ENCODE assay signal across 25 cellular contexts in genomic region chr3:31117854-31118253, GRCh38.
DNase-seq lines count a peak whose midpoint lies in the region; ATAC-seq, FAIRE-seq and TF ChIP-seq lines count a peak whose summit lies in the region.
"Had no signal": no experiment of that assay in that cellular context is flagged by ENCODE, and none has a peak within 500 bp of the region (broad histone marks: within the 10 kb centered on the region; RNA-seq: fewer than 3 reads in every experiment).

No MANE protein-coding gene starts in this region.

- H4K20me1 ChIP-seq in mammary epithelial cell (ENCODE audit: insufficient read depth, low read length) (no peaks in the 10 kb centered on the region), keratinocyte (ENCODE audit: control insufficient read depth, extremely low read depth, insufficient read depth, low read length) (no peaks in the 10 kb centered on the region)
- H4K20me1 ChIP-seq: BLaER1 had no signal

- CTCF ChIA-PET in mammary epithelial cell (lab: Charles Lee; ENCODE audit: low non-redundant PET), result no interaction called here

- H3K9me3 ChIP-seq in mammary epithelial cell (replicated peaks; ENCODE audit: insufficient read depth, low read length) (no peaks in the 10 kb centered on the region), breast epithelium (no peaks in the 10 kb centered on the region), keratinocyte (ENCODE audit: control insufficient read depth, low read depth, low read length) (no peaks in the 10 kb centered on the region)
- H3K9me3 ChIP-seq: A549, BE2C had no signal

- TF ChIP-seq POLR2A in breast epithelium (IDR thresholded peaks at IDR 0.05), result no peak

- H2AFZ ChIP-seq in mammary epithelial cell (ENCODE audit: low read depth, low read length) (no peak overlapping the region), keratinocyte (ENCODE audit: control insufficient read depth, low read length) (peak overlapping the region; percentile 17)

- H3K27ac ChIP-seq in mammary epithelial cell (ENCODE audit: insufficient read depth, low read depth, low read length) (no peak overlapping the region), breast epithelium (no peak overlapping the region), keratinocyte (ENCODE audit: control insufficient read depth, insufficient read depth, low read length) (no peak overlapping the region)
- H3K27ac ChIP-seq: 22Rv1, A549, BLaER1 had no signal

- no peaks in the 10 kb centered on the region for H3K36me3 ChIP-seq in mammary epithelial cell (ENCODE audit: insufficient read depth, low read length)
- H3K36me3 ChIP-seq in breast epithelium, result no peaks in the 10 kb centered on the region
- H3K36me3 ChIP-seq in keratinocyte (ENCODE audit: control insufficient read depth in 2 of 2, extremely low read depth in 1 of 2, insufficient read depth in 2 of 2, low read length in 2 of 2), result no peaks in the 10 kb centered on the region
- H3K36me3 ChIP-seq: BE2C, BLaER1 had no signal

- WGBS in mammary epithelial cell (ENCODE audit: low coverage, missing lambda C conversion rate), result 80% methylated on average over 2 of the region's 2 CpGs

- in situ Hi-C loops in mammary epithelial cell (cut with MboI; ENCODE audit: low sequenced_read_pairs in 2 of 2), result no loop called here
- in situ Hi-C loops in GM13976 (cut with MboI; ENCODE audit: low sequenced_read_pairs, unreplicated experiment), result no loop called here

- no TSS peak for BruUV-seq in mammary epithelial cell (replicated peaks; lab: Mats Ljungman, UMichigan)

- H3K4me3 ChIP-seq in mammary epithelial cell (replicated peaks in 1 of 3; ENCODE audit: insufficient read depth in 1 of 3, low read depth in 2 of 3, low read length in 3 of 3), result no peak overlapping the region
- H3K4me3 ChIP-seq in breast epithelium, result no peak overlapping the region
- no peak overlapping the region for H3K4me3 ChIP-seq in keratinocyte (ENCODE audit: control insufficient read depth in 2 of 3, extremely low read depth in 1 of 3, insufficient read depth in 2 of 3, low read depth in 1 of 3, low read length in 3 of 3)
- H3K4me3 ChIP-seq: A549, BLaER1, GM12878 had no signal

- intact Hi-C loops in mammary epithelial cell (cut with micrococcal nuclease) (no loop called here), breast epithelium (cut with DNase I; ENCODE audit: low total_unique reads) (no loop called here)

- peak; percentile 87 for ATAC-seq in esophagus mucosa
- ATAC-seq: A549, GM12878 had no signal

- peak; percentile 21 for DNase-seq in mammary epithelial cell
- no peak for DNase-seq in breast epithelium (ENCODE audit: low spot score in 2 of 2)
- no peak for DNase-seq in keratinocyte (ENCODE audit: low read depth, low spot score)
- no peak for DNase-seq in NCI-H345 (lab: John Stamatoyannopoulos, UW)
- no peak for DNase-seq in GM13976 (ENCODE audit: low spot score)
- DNase-seq: BE2C; C1 segment of cervical spinal cord; CD4-positive, alpha-beta memory T cell; CD4-positive, CD25-positive, alpha-beta regulatory T cell; CD8-positive, alpha-beta memory T cell; COR-L47; DMS 273 treated with DMSO at 0.1 percent for 48 hours; DMS153; DMS53; DMS79; DND-41; EL; GDM1 had no signal

- peak; percentile 61 for FAIRE-seq in keratinocyte (lab: Jason Lieb, UNC)
- FAIRE-seq: A549, GM12878, GM12892, GM19239 had no signal

- H3K9ac ChIP-seq in mammary epithelial cell (ENCODE audit: insufficient read depth, low read length), result no peak overlapping the region
- H3K9ac ChIP-seq in keratinocyte (ENCODE audit: control insufficient read depth, extremely low read depth, insufficient read depth, low read length), result no peak overlapping the region
- H3K9ac ChIP-seq: BLaER1 had no signal

- no peaks in the 10 kb centered on the region for H3K9me1 ChIP-seq in keratinocyte (ENCODE audit: control insufficient read depth, extremely low read depth, insufficient read depth, low read length)

- H3K4me1 ChIP-seq in mammary epithelial cell (ENCODE audit: insufficient read depth, low read length) (peaks cover 5% of the 10 kb centered on the region), breast epithelium (no peaks in the 10 kb centered on the region), keratinocyte (ENCODE audit: control insufficient read depth, extremely low read depth, insufficient read depth, low read length) (peaks cover 8% of the 10 kb centered on the region)
- H3K4me1 ChIP-seq: A549, BE2C, BLaER1 had no signal

- dilution Hi-C loops in mammary epithelial cell (cut with HindIII; ENCODE audit: low sequenced_read_pairs) (no loop called here), keratinocyte (cut with MboI; ENCODE audit: extremely low pct_ligation_motif_present, low sequenced_read_pairs) (no loop called here)

- H3K4me2 ChIP-seq in mammary epithelial cell (ENCODE audit: insufficient read depth, low read depth, low read length) (no peak overlapping the region), keratinocyte (ENCODE audit: control insufficient read depth, extremely low read depth, insufficient read depth, low read depth, low read length) (no peak overlapping the region)
- H3K4me2 ChIP-seq: A549, BLaER1 had no signal

- TF ChIP-seq CTCF in mammary epithelial cell (conservative IDR thresholded peaks at IDR 0.05 in 1 of 2, IDR thresholded peaks at IDR 0.05 in 1 of 2; ENCODE audit: extremely low read depth in 1 of 2, insufficient read depth in 1 of 2, low read depth in 1 of 2, low read length in 2 of 2), result no peak
- TF ChIP-seq CTCF in breast epithelium (IDR thresholded peaks at IDR 0.05), result no peak
- no peak for TF ChIP-seq CTCF in keratinocyte (optimal IDR thresholded peaks at IDR 0.05 in 1 of 3, IDR thresholded peaks at IDR 0.05 in 1 of 3, conservative IDR thresholded peaks at IDR 0.05 in 1 of 3; ENCODE audit: extremely low read depth in 1 of 3, insufficient read depth in 2 of 3, low read length in 3 of 3)
- TF ChIP-seq CTCF in GM13976 (IDR thresholded peaks at IDR 0.05; ENCODE audit: borderline replicate concordance, control extremely low read depth, extremely low read depth, insufficient read depth, missing control alignments), result no peak

- no peaks in the 10 kb centered on the region for H3K27me3 ChIP-seq in mammary epithelial cell (ENCODE audit: insufficient read depth, low read length)
- H3K27me3 ChIP-seq in breast epithelium, result no peaks in the 10 kb centered on the region
- H3K27me3 ChIP-seq in keratinocyte (ENCODE audit: control insufficient read depth, extremely low read depth, insufficient read depth, low read length), result no peaks in the 10 kb centered on the region
- H3K27me3 ChIP-seq: BE2C, BLaER1 had no signal

- no peaks in the 10 kb centered on the region for H3K79me2 ChIP-seq in mammary epithelial cell (ENCODE audit: insufficient read depth, low read length)
- H3K79me2 ChIP-seq in keratinocyte (ENCODE audit: control insufficient read depth, insufficient read depth, low read length), result no peaks in the 10 kb centered on the region
